In the genomic region with DNA sequence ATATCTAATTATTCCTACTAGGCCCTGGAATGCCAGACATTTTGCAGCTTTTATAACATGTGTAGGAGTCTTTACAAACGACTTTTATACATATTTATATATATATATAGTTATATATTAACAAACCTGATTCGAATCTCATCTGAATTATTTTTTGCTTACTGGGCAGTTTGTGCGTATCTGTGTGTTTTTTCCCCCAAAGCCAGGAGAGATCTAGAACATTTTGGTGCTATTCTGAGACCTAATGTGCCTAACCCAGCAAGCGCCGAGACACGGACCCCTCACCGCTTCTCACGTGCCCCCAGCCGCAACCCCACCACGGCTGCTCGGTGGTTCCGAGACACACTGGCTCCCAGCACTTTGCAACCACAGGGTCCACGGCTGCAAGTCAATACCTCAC, we compare ENCODE assay signal across 16 cellular contexts. TPM values are rescaled to one million over a fixed set of nuclear protein-coding genes. Genes with fewer than 3 reads are reported as not detected.
DNase-seq lines count a peak whose midpoint lies in the region; ATAC-seq and TF ChIP-seq lines count a peak whose summit lies in the region.
"Had no signal": no experiment of that assay in that cellular context is flagged by ENCODE, and none has a peak within 500 bp of the region (broad histone marks: within the 10 kb centered on the region; RNA-seq: fewer than 3 reads in every experiment).

No MANE protein-coding gene starts in this region.

- no peaks in the 10 kb centered on the region for H3K27me3 Mint-ChIP-seq in WTC11 (ENCODE audit: low read depth)
- H3K27me3 Mint-ChIP-seq in neural crest cell (ENCODE audit: low read depth): peaks cover 70% of the 10 kb centered on the region
- H3K27me3 Mint-ChIP-seq: CD4-positive, alpha-beta T cell had no signal

- POLR2A ChIA-PET in WTC11 (lab: Charles Lee): no interaction called here

- H3K36me3 Mint-ChIP-seq in WTC11: no peaks in the 10 kb centered on the region
- no peaks in the 10 kb centered on the region for H3K36me3 Mint-ChIP-seq in neural crest cell (ENCODE audit: low read depth)

- H3K4me3 Mint-ChIP-seq in WTC11 (no peak overlapping the region), neural crest cell (no peak overlapping the region)
- H3K4me3 Mint-ChIP-seq: B cell; CD4-positive, alpha-beta T cell had no signal

- no peak for TF ChIP-seq POLR2A in breast epithelium (IDR thresholded peaks at IDR 0.05)

- H3K27ac Mint-ChIP-seq in WTC11: peak overlapping the region; percentile 69; the same call in 1 of the 2 replicates
- peak overlapping the region; percentile 46 for H3K27ac Mint-ChIP-seq in neural crest cell (ENCODE audit: unreplicated experiment)
- H3K27ac Mint-ChIP-seq: B cell; CD4-positive, alpha-beta T cell had no signal

- H3K4me1 ChIP-seq in cardiac muscle cell (ENCODE audit: low read depth) (peaks cover 56% of the 10 kb centered on the region), right cardiac atrium (ENCODE audit: control insufficient read depth, insufficient read depth, low read length) (peaks cover 16% of the 10 kb centered on the region), breast epithelium (peaks cover 10 to 20% of the 10 kb centered on the region in 2 donors)
- H3K4me1 ChIP-seq: HAP-1 had no signal

- peak overlapping the region; percentile 81 for H3K27ac ChIP-seq in cardiac muscle cell
- H3K27ac ChIP-seq in right cardiac atrium (ENCODE audit: low read length): no peak overlapping the region
- H3K27ac ChIP-seq in breast epithelium: no peak overlapping the region

- CTCF ChIA-PET in WTC11 (lab: Charles Lee): no interaction called here

- no peak for DNase-seq in cardiac muscle cell (ENCODE audit: low read depth in 1 of 2, low spot score in 1 of 2)
- no peak for DNase-seq in right cardiac atrium
- no peak for DNase-seq in WTC11 (ENCODE audit: low spot score)
- no peak for DNase-seq in neural crest cell (ENCODE audit: low read depth, low spot score)
- DNase-seq in activated effector memory CD4-positive, alpha-beta T cell treated with anti-CD3 and anti-CD28 coated beads, Interleukin-2, amount 50 U/mL, for 16 hours: no peak
- no peak for DNase-seq in AG20443 (ENCODE audit: low spot score)
- DNase-seq in breast epithelium (ENCODE audit: low spot score in 2 of 2): no peak
- DNase-seq: 8988T; ACHN; C1 segment of cervical spinal cord; Calu3; CD4-positive, alpha-beta T cell; DMS 273 treated with DMSO at 0.1 percent for 48 hours; GOT3 had no signal

- no peak for ATAC-seq in right cardiac atrium
- no peak for ATAC-seq in WTC11

- TF ChIP-seq CTCF in cardiac muscle cell (IDR thresholded peaks at IDR 0.05; ENCODE audit: low read depth, low read length) (no peak), WTC11 (IDR thresholded peaks at IDR 0.05) (no peak), neural crest cell (conservative IDR thresholded peaks at IDR 0.05) (no peak), breast epithelium (IDR thresholded peaks at IDR 0.05) (no peak)

- H3K36me3 ChIP-seq in cardiac muscle cell (no peaks in the 10 kb centered on the region), breast epithelium (no peaks in the 10 kb centered on the region)
- H3K36me3 ChIP-seq: HAP-1 had no signal

- peaks cover 37% of the 10 kb centered on the region for H3K4me1 Mint-ChIP-seq in WTC11
- H3K4me1 Mint-ChIP-seq in neural crest cell: peaks cover 9% of the 10 kb centered on the region
- H3K4me1 Mint-ChIP-seq: B cell had no signal

- H3K9me3 ChIP-seq in cardiac muscle cell (ENCODE audit: low read depth) (no peaks in the 10 kb centered on the region), right cardiac atrium (ENCODE audit: control insufficient read depth, low read length) (no peaks in the 10 kb centered on the region), breast epithelium (no peaks in the 10 kb centered on the region)
- H3K9me3 ChIP-seq: HAP-1 had no signal

- intact Hi-C loops in right cardiac atrium (cut with DNase I) (no loop called here), breast epithelium (cut with DNase I; ENCODE audit: low total_unique reads) (no loop called here)

- H3K27me3 ChIP-seq in cardiac muscle cell: no peaks in the 10 kb centered on the region
- H3K27me3 ChIP-seq in right cardiac atrium (ENCODE audit: control insufficient read depth, insufficient read depth): no peaks in the 10 kb centered on the region
- no peaks in the 10 kb centered on the region for H3K27me3 ChIP-seq in breast epithelium

- 85% methylated on average over 13 of the region's 13 CpGs for WGBS in right cardiac atrium

- no peaks in the 10 kb centered on the region for H3K9me3 Mint-ChIP-seq in WTC11
- H3K9me3 Mint-ChIP-seq in neural crest cell: no peaks in the 10 kb centered on the region
- H3K9me3 Mint-ChIP-seq: CD4-positive, alpha-beta T cell had no signal

- H3K4me3 ChIP-seq in cardiac muscle cell (no peak overlapping the region), right cardiac atrium (ENCODE audit: low read length) (no peak overlapping the region), breast epithelium (no peak overlapping the region)
- H3K4me3 ChIP-seq: HAP-1 had no signal

TF ChIP-seq in WTC11, 78 proteins besides CTCF, POLR2A, EP300 and RAD21 (continues in another document):
- no peak for TF ChIP-seq ZNF396 (CRISPR knock-in tag; IDR thresholded peaks at IDR 0.05; ENCODE audit: borderline replicate concordance)
- no peak for TF ChIP-seq OVOL2 (CRISPR knock-in tag; IDR thresholded peaks at IDR 0.05; ENCODE audit: borderline replicate concordance)
- TF ChIP-seq, protein P1, sequence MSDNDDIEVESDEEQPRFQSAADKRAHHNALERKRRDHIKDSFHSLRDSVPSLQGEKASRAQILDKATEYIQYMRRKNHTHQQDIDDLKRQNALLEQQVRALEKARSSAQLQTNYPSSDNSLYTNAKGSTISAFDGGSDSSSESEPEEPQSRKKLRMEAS (CRISPR knock-in tag; IDR thresholded peaks at IDR 0.05): no peak
- TF ChIP-seq, protein P2, sequence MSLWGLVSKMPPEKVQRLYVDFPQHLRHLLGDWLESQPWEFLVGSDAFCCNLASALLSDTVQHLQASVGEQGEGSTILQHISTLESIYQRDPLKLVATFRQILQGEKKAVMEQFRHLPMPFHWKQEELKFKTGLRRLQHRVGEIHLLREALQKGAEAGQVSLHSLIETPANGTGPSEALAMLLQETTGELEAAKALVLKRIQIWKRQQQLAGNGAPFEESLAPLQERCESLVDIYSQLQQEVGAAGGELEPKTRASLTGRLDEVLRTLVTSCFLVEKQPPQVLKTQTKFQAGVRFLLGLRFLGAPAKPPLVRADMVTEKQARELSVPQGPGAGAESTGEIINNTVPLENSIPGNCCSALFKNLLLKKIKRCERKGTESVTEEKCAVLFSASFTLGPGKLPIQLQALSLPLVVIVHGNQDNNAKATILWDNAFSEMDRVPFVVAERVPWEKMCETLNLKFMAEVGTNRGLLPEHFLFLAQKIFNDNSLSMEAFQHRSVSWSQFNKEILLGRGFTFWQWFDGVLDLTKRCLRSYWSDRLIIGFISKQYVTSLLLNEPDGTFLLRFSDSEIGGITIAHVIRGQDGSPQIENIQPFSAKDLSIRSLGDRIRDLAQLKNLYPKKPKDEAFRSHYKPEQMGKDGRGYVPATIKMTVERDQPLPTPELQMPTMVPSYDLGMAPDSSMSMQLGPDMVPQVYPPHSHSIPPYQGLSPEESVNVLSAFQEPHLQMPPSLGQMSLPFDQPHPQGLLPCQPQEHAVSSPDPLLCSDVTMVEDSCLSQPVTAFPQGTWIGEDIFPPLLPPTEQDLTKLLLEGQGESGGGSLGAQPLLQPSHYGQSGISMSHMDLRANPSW (CRISPR knock-in tag; conservative IDR thresholded peaks at IDR 0.05; ENCODE audit: low read depth): no peak
- TF ChIP-seq, protein P3, sequence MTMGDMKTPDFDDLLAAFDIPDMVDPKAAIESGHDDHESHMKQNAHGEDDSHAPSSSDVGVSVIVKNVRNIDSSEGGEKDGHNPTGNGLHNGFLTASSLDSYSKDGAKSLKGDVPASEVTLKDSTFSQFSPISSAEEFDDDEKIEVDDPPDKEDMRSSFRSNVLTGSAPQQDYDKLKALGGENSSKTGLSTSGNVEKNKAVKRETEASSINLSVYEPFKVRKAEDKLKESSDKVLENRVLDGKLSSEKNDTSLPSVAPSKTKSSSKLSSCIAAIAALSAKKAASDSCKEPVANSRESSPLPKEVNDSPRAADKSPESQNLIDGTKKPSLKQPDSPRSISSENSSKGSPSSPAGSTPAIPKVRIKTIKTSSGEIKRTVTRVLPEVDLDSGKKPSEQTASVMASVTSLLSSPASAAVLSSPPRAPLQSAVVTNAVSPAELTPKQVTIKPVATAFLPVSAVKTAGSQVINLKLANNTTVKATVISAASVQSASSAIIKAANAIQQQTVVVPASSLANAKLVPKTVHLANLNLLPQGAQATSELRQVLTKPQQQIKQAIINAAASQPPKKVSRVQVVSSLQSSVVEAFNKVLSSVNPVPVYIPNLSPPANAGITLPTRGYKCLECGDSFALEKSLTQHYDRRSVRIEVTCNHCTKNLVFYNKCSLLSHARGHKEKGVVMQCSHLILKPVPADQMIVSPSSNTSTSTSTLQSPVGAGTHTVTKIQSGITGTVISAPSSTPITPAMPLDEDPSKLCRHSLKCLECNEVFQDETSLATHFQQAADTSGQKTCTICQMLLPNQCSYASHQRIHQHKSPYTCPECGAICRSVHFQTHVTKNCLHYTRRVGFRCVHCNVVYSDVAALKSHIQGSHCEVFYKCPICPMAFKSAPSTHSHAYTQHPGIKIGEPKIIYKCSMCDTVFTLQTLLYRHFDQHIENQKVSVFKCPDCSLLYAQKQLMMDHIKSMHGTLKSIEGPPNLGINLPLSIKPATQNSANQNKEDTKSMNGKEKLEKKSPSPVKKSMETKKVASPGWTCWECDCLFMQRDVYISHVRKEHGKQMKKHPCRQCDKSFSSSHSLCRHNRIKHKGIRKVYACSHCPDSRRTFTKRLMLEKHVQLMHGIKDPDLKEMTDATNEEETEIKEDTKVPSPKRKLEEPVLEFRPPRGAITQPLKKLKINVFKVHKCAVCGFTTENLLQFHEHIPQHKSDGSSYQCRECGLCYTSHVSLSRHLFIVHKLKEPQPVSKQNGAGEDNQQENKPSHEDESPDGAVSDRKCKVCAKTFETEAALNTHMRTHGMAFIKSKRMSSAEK (CRISPR knock-in tag; IDR thresholded peaks at IDR 0.05; ENCODE audit: borderline replicate concordance): no peak
- no peak for TF ChIP-seq GTF2I (CRISPR knock-in tag; conservative IDR thresholded peaks at IDR 0.05)
- no peak for TF ChIP-seq NR1H2 (CRISPR knock-in tag; IDR thresholded peaks at IDR 0.05)
- TF ChIP-seq RELA (CRISPR knock-in tag; IDR thresholded peaks at IDR 0.05; ENCODE audit: borderline replicate concordance): no peak

RNA-seq across cellular contexts. Expression of a gene that starts 54.8 kb away (rescaled TPM):
- total RNA-seq in cardiac muscle cell (41.9 and 87.3 TPM in 2 replicates), right cardiac atrium (10 to 100 TPM; 51.0 to 98.9 (median 59.2) TPM), WTC11 (2021) (6.9 to 11.7 TPM (median 8.7 TPM) in 3 replicates), neural crest cell (2.6 and 2.9 TPM in 2 replicates), breast epithelium (10 to 100 TPM in 2 of 3 donors, 1 to 10 TPM in 1; 1.1 to 39.1 (median 32.4) TPM)
- polyA plus RNA-seq in cardiac muscle cell (53.5 and 68.2 TPM in 2 replicates), right cardiac atrium (24.2 TPM)
